ENCODE assay signal across 8 cellular contexts in genomic region chr14:76956253-76957090, GRCh38.
A peak's percentile ranks its signal among the peaks of the same experiment; 100 is the strongest.
DNase-seq lines count a peak whose midpoint lies in the region; ATAC-seq and TF ChIP-seq lines count a peak whose summit lies in the region.

No MANE protein-coding gene starts in this region.

- H3K9me3 ChIP-seq in HCT116 (ENCODE audit: control insufficient read depth in 1 of 2, insufficient read depth in 1 of 2, low read depth in 1 of 2, low read length in 2 of 2) (no peaks in the 10 kb centered on the region), SU-DHL-6 (ENCODE audit: insufficient read depth, low read length) (no peaks in the 10 kb centered on the region), cardiac muscle cell (ENCODE audit: low read depth) (no peaks in the 10 kb centered on the region), trophoblast cell (ENCODE audit: insufficient read depth, low read depth, low read length) (peaks cover 1% of the 10 kb centered on the region), tibial artery (no peaks in the 10 kb centered on the region)

- TF ChIP-seq RAD21 in HCT116 (IDR thresholded peaks at IDR 0.05; ENCODE audit: low read depth) = no peak

- CTCF ChIA-PET in HCT116 (lab: Charles Lee) = interaction anchor here (0.7 to 1.5 kb wide), 3 partner anchors 9 to 103 kb away, joined by 3 to 9 read pairs (median 4); no protein-coding TSS in a partner anchor

- H2BK120ac ChIP-seq in trophoblast cell (ENCODE audit: insufficient read depth, low read length, poor library complexity) = peak overlapping the region; percentile 99

- H3K4me1 ChIP-seq in HCT116 (ENCODE audit: control insufficient read depth in 1 of 2, insufficient read depth in 2 of 2, low read length in 2 of 2) = peaks cover 95 to 99% of the 10 kb centered on the region in 2 experiments
- peaks cover 47% of the 10 kb centered on the region for H3K4me1 ChIP-seq in cardiac muscle cell (ENCODE audit: low read depth)
- peaks cover 50 to 55% of the 10 kb centered on the region in 2 experiments for H3K4me1 ChIP-seq in trophoblast cell (ENCODE audit: control insufficient read depth in 1 of 2, insufficient read depth in 2 of 2, low read length in 2 of 2)
- H3K4me1 ChIP-seq in tibial artery = peaks cover 6 to 95% (median 84%) of the 10 kb centered on the region in 4 donors

- peaks cover 58% of the 10 kb centered on the region for H3K79me1 ChIP-seq in trophoblast cell (ENCODE audit: low read length)

- WGBS in trophoblast cell (ENCODE audit: extremely low coverage, insufficient coverage, insufficient read length) = no CpG with 5 or more reads among the region's 51 CpGs

- peak overlapping the region; percentile 99 for H4K91ac ChIP-seq in trophoblast cell (ENCODE audit: low read depth, low read length)

- peak; percentile 45 for ATAC-seq in HCT116

- H3K14ac ChIP-seq in trophoblast cell (ENCODE audit: low read length) = peak overlapping the region; percentile 93

- intact Hi-C loops in HCT116 (cut with micrococcal nuclease) = loop anchor here (2.0 to 5.0 kb wide), 2 partner anchors 72 to 86 kb away; partner anchors contain the start of gene IRF2BPL
- intact Hi-C loops in tibial artery (cut with DNase I; ENCODE audit: low total_unique reads) = loop anchor here (1.0 to 5.0 kb wide), 4 partner anchors 37 to 86 kb away; partner anchors contain the start of gene IRF2BPL

- RAD21 ChIA-PET in HCT116 (lab: Charles Lee; ENCODE audit: low non-redundant PET in 1 of 2, low total read pairs in 2 of 2, uncharacterized antibody in 2 of 2, unreplicated experiment in 2 of 2) = interaction anchor here in 1 of 2 experiments (1.2 kb wide), 1 partner anchor 38 kb away, joined by 3 read pairs; no protein-coding TSS in a partner anchor

- no peaks in the 10 kb centered on the region; the same call in 1 of the 2 replicates for H3F3A ChIP-seq in SU-DHL-6 (ENCODE audit: insufficient read depth)

- H3K9me2 ChIP-seq in HCT116 (ENCODE audit: insufficient read depth) = no peaks in the 10 kb centered on the region
- no peaks in the 10 kb centered on the region for H3K9me2 ChIP-seq in SU-DHL-6 (replicated peaks; ENCODE audit: insufficient read depth, low read length)

- H2AFZ ChIP-seq in HCT116 (ENCODE audit: low read depth, low read length, poor library complexity, severe bottlenecking) (no peak overlapping the region), SU-DHL-6 (ENCODE audit: low read depth, low read length, severe bottlenecking) (peak overlapping the region; percentile 12), trophoblast cell (ENCODE audit: insufficient read depth, low read length, poor library complexity) (peak overlapping the region; percentile 57)

- H3K27ac ChIP-seq in HCT116 (ENCODE audit: low read depth, low read length) = peak overlapping the region; percentile 100
- no peak overlapping the region for H3K27ac ChIP-seq in SU-DHL-6 (ENCODE audit: low read depth, low read length)
- peak overlapping the region; percentile 92 for H3K27ac ChIP-seq in cardiac muscle cell
- peak overlapping the region; percentile 94 for H3K27ac ChIP-seq in trophoblast cell (ENCODE audit: low read depth, low read length)
- peak overlapping the region; percentile 92 to 94 for H3K27ac ChIP-seq in tibial artery

- H3K4me2 ChIP-seq in HCT116 (ENCODE audit: low read length) (peak overlapping the region; percentile 93), SU-DHL-6 (ENCODE audit: low read depth, low read length, poor library complexity, severe bottlenecking) (peak overlapping the region; percentile 48), trophoblast cell (ENCODE audit: low read length) (peak overlapping the region; percentile 59)

- peak overlapping the region; percentile 78 for H3K4ac ChIP-seq in trophoblast cell (ENCODE audit: low read depth, low read length)

- H3K79me2 ChIP-seq in HCT116 (ENCODE audit: insufficient read depth, low read length) = no peaks in the 10 kb centered on the region
- H3K79me2 ChIP-seq in SU-DHL-6 (ENCODE audit: insufficient read depth, low read length) = no peaks in the 10 kb centered on the region
- peaks cover 9% of the 10 kb centered on the region for H3K79me2 ChIP-seq in trophoblast cell (ENCODE audit: control insufficient read depth, insufficient read depth, low read length, poor library complexity)

- H2AK5ac ChIP-seq in trophoblast cell (ENCODE audit: low read length) = peak overlapping the region; percentile 69

- POLR2A ChIA-PET in HCT116 (lab: Charles Lee) = interaction anchor here (0.9 to 2.5 kb wide), 7 partner anchors 9 to 96 kb away, joined by 3 to 15 read pairs (median 5); no protein-coding TSS in a partner anchor

- DNase-seq in EH (ENCODE audit: low read depth) (peak; percentile 96), HCT116 (ENCODE audit: low read depth, low spot score) (peak; percentile 82), NCI-H1417 treated with DMSO at 0.1 percent for 48 hours (lab: John Stamatoyannopoulos, UW) (peak; percentile 86), cardiac muscle cell (ENCODE audit: low read depth in 1 of 2, low spot score in 1 of 2) (peak; percentile 93 to 96), trophoblast cell (peak; percentile 75 to 89), tibial artery (peak; percentile 91 to 97)
- peak; percentile 49 for DNase-seq in activated naive CD8-positive, alpha-beta T cell treated with anti-CD3 and anti-CD28 coated beads, Interleukin-2, amount 50 U/mL, for 16 hours (ENCODE audit: low read depth, low spot score)

- H3K9ac ChIP-seq in HCT116 (ENCODE audit: low read length) = peak overlapping the region; percentile 78
- peak overlapping the region; percentile 33 for H3K9ac ChIP-seq in SU-DHL-6 (ENCODE audit: low read length)
- peak overlapping the region; percentile 47 for H3K9ac ChIP-seq in trophoblast cell (ENCODE audit: low read length)

- H4K8ac ChIP-seq in trophoblast cell (ENCODE audit: low read depth, low read length) = peak overlapping the region; percentile 95

- no TSS peak for BruUV-seq in HCT116 (replicated peaks; lab: Mats Ljungman, UMichigan)

- no peaks in the 10 kb centered on the region for H4K20me1 ChIP-seq in HCT116 (ENCODE audit: insufficient read depth)
- no peaks in the 10 kb centered on the region for H4K20me1 ChIP-seq in SU-DHL-6 (ENCODE audit: low read depth, low read length)

- H3K4me3 ChIP-seq in HCT116 (replicated peaks in 1 of 2; ENCODE audit: low read depth in 1 of 2, low read length in 2 of 2) = peak overlapping the region; percentile 30 to 52
- peak overlapping the region; percentile 26 for H3K4me3 ChIP-seq in SU-DHL-6 (ENCODE audit: insufficient read depth, low read length, poor library complexity, severe bottlenecking)
- H3K4me3 ChIP-seq in cardiac muscle cell = no peak overlapping the region
- no peak overlapping the region for H3K4me3 ChIP-seq in trophoblast cell (ENCODE audit: low read depth, low read length)
- H3K4me3 ChIP-seq in tibial artery = peak overlapping the region; percentile 44 to 53

- TF ChIP-seq CTCF in HCT116 (IDR thresholded peaks at IDR 0.05 in 2 of 3, conservative IDR thresholded peaks at IDR 0.05 in 1 of 3; ENCODE audit: borderline replicate concordance in 1 of 3, insufficient read depth in 1 of 3, low read depth in 2 of 3, low read length in 2 of 3) (0 out of 6 replicates have a peak, but pooled peaks of 1 of the 3 experiments have one; percentile 7), SU-DHL-6 (IDR thresholded peaks at IDR 0.05; ENCODE audit: insufficient read depth, low read length, poor library complexity, severe bottlenecking) (no peak), cardiac muscle cell (IDR thresholded peaks at IDR 0.05; ENCODE audit: low read depth, low read length) (peak; percentile 2), tibial artery (IDR thresholded peaks at IDR 0.05) (peak; percentile 21 to 38)

- no peaks in the 10 kb centered on the region for H3K36me3 ChIP-seq in HCT116 (ENCODE audit: control insufficient read depth in 1 of 2, insufficient read depth in 2 of 2, low read length in 2 of 2)
- H3K36me3 ChIP-seq in SU-DHL-6 (ENCODE audit: low read length) = no peaks in the 10 kb centered on the region
- H3K36me3 ChIP-seq in cardiac muscle cell = no peaks in the 10 kb centered on the region
- H3K36me3 ChIP-seq in trophoblast cell (ENCODE audit: control insufficient read depth in 1 of 2, insufficient read depth in 2 of 2, low read length in 2 of 2) = no peaks in the 10 kb centered on the region
- no peaks in the 10 kb centered on the region for H3K36me3 ChIP-seq in tibial artery

- H3K27me3 ChIP-seq in HCT116 (ENCODE audit: insufficient read depth, low read length) = no peaks in the 10 kb centered on the region
- no peaks in the 10 kb centered on the region for H3K27me3 ChIP-seq in SU-DHL-6 (ENCODE audit: low read length)
- no peaks in the 10 kb centered on the region for H3K27me3 ChIP-seq in cardiac muscle cell
- no peaks in the 10 kb centered on the region for H3K27me3 ChIP-seq in trophoblast cell (ENCODE audit: insufficient read depth, low read length)
- no peaks in the 10 kb centered on the region for H3K27me3 ChIP-seq in tibial artery

- no peak overlapping the region for H3K23ac ChIP-seq in trophoblast cell (ENCODE audit: low read length)

- H2BK12ac ChIP-seq in trophoblast cell (ENCODE audit: low read length) = peak overlapping the region; percentile 89

- peak overlapping the region; percentile 88 for H3K18ac ChIP-seq in trophoblast cell (ENCODE audit: low read length)

- TF ChIP-seq POLR2A in HCT116 (IDR thresholded peaks at IDR 0.05; ENCODE audit: borderline replicate concordance, extremely low read depth, insufficient read depth, insufficient read length) = no peak

- peak overlapping the region; percentile 96 for H2BK5ac ChIP-seq in trophoblast cell (ENCODE audit: low read depth, low read length, poor library complexity)

- peak overlapping the region; percentile 61 for H4K12ac ChIP-seq in trophoblast cell (ENCODE audit: low read depth, low read length)

TF ChIP-seq in HCT116, 20 proteins besides CTCF, POLR2A, EP300 and RAD21 (continues in another document):
- no peak for TF ChIP-seq CEBPB (IDR thresholded peaks at IDR 0.05; ENCODE audit: low read depth)
- peak; percentile 75 for TF ChIP-seq POLR2AphosphoS5 (IDR thresholded peaks at IDR 0.05; ENCODE audit: low read depth, low read length)
- TF ChIP-seq, protein P1, sequence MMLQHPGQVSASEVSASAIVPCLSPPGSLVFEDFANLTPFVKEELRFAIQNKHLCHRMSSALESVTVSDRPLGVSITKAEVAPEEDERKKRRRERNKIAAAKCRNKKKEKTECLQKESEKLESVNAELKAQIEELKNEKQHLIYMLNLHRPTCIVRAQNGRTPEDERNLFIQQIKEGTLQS (IDR thresholded peaks at IDR 0.05) = no peak

Comparison
In these comparisons a context has a peak if more than half of its experiments do, and no peak if none do; other contexts are left out.
1. H3K4me3 ChIP-seq: peak in HCT116 (2 of 2), SU-DHL-6 (single experiment) and tibial artery (2 of 2); none in cardiac muscle cell (single experiment) and trophoblast cell (single experiment).
2. Peak in every context shown above with its lines, with median percentiles within 50 percentile points of each other: DNase-seq, H3K4me2 ChIP-seq and H3K9ac ChIP-seq.